ENCODE assay signal across 8 cellular contexts in the genomic region with DNA sequence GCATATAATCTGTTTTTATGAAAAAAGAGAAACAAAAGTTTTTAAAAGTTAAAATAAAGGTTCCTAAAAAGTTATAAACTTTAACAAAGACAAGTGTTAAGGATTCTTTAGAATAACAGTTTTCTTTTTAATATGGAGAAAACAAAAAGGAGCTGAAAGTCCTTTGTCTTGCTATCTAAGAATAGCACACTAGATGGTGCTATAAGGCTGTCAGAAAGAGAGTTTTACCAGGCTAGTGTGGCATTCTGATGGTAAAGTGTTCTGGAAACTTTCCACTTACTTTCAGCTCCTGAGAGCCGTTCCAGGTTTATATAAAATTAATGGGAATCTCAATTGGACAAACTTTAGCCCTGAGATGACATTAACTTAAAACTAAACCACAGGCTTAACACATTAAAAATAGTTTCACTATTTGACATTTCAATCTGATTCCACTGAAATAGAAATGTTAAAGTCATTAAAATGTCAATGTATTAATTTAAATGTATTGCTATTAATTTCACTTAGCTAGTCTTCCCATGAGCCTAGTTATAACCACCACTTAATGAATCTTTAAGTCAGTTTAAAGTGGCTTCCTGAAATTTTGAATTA. TPM values are rescaled to one million over a fixed set of nuclear protein-coding genes. Genes with fewer than 3 reads are reported as not detected.
DNase-seq lines count a peak whose midpoint lies in the region; ATAC-seq and TF ChIP-seq lines count a peak whose summit lies in the region.

No MANE protein-coding gene starts in this region.

- H3K9me2 ChIP-seq in OCI-LY7 (ENCODE audit: insufficient read depth, low read length), result no peaks in the 10 kb centered on the region

- POLR2A ChIA-PET in CD4-positive, alpha-beta memory T cell (lab: Charles Lee; ENCODE audit: partially characterized antibody), result interaction anchor here (0.7 to 2.9 kb wide), 12 partner anchors 10 to 462 kb away, joined by 3 to 14 read pairs (median 5); no protein-coding TSS in a partner anchor
- POLR2A ChIA-PET in OCI-LY7 (lab: Charles Lee), result interaction anchor here (0.6 to 2.3 kb wide), 6 partner anchors 10 to 913 kb away, joined by 3 to 10 read pairs (median 3); no protein-coding TSS in a partner anchor

- H4K20me1 ChIP-seq in OCI-LY7 (ENCODE audit: insufficient read depth, low read length), result no peaks in the 10 kb centered on the region

- no peak overlapping the region for H3K4me3 ChIP-seq in CD4-positive, alpha-beta memory T cell (ENCODE audit: low read length in 2 of 2)
- H3K4me3 ChIP-seq in OCI-LY7 (ENCODE audit: low read depth, low read length, poor library complexity, severe bottlenecking), result no peak overlapping the region

- H3K79me2 ChIP-seq in OCI-LY7 (ENCODE audit: insufficient read depth, low read depth, low read length), result peaks cover 14% of the 10 kb centered on the region; the same call in 1 of the 2 replicates

- H3K27ac ChIP-seq in CD4-positive, alpha-beta memory T cell (ENCODE audit: low read depth, low read length), result no peak overlapping the region
- no peak overlapping the region for H3K27ac ChIP-seq in OCI-LY7 (ENCODE audit: low read depth, low read length, poor library complexity, severe bottlenecking)

- peaks cover 22 to 43% (median 33%) of the 10 kb centered on the region in 4 donors for H3K4me1 Mint-ChIP-seq in CD4-positive, alpha-beta memory T cell
- H3K4me1 Mint-ChIP-seq in HFFc6 (ENCODE audit: low read depth) (peaks cover 34% of the 10 kb centered on the region), endothelial cell (ENCODE audit: unreplicated experiment) (peaks cover 6% of the 10 kb centered on the region), neural crest cell (peaks cover 16% of the 10 kb centered on the region)

- H3K36me3 ChIP-seq in CD4-positive, alpha-beta memory T cell (ENCODE audit: insufficient read depth, low read length), result no peaks in the 10 kb centered on the region
- H3K36me3 ChIP-seq in OCI-LY7 (ENCODE audit: insufficient read depth, low read length), result no peaks in the 10 kb centered on the region

- no peak overlapping the region for H3K4me3 Mint-ChIP-seq in CD4-positive, alpha-beta memory T cell
- H3K4me3 Mint-ChIP-seq in HFFc6 (no peak overlapping the region), endothelial cell (ENCODE audit: unreplicated experiment) (no peak overlapping the region), neural crest cell (peak overlapping the region; percentile 50)

- H3K27me3 Mint-ChIP-seq in CD4-positive, alpha-beta memory T cell, result no peaks in the 10 kb centered on the region
- no peaks in the 10 kb centered on the region; the same call in 1 of the 2 replicates for H3K27me3 Mint-ChIP-seq in HFFc6 (ENCODE audit: insufficient read depth)
- H3K27me3 Mint-ChIP-seq in endothelial cell (ENCODE audit: unreplicated experiment), result no peaks in the 10 kb centered on the region
- no peaks in the 10 kb centered on the region for H3K27me3 Mint-ChIP-seq in neural crest cell (ENCODE audit: low read depth)

- H3K36me3 Mint-ChIP-seq in CD4-positive, alpha-beta memory T cell, result peaks cover 4 to 12% of the 10 kb centered on the region in 2 donors
- H3K36me3 Mint-ChIP-seq in HFFc6 (ENCODE audit: low read depth), result no peaks in the 10 kb centered on the region
- no peaks in the 10 kb centered on the region for H3K36me3 Mint-ChIP-seq in endothelial cell (ENCODE audit: low read depth, unreplicated experiment)
- no peaks in the 10 kb centered on the region for H3K36me3 Mint-ChIP-seq in neural crest cell (ENCODE audit: low read depth)

- TF ChIP-seq CTCF in HFFc6 (IDR thresholded peaks at IDR 0.05) (peak; percentile 83), OCI-LY7 (conservative IDR thresholded peaks at IDR 0.05; ENCODE audit: low read length) (peak; percentile 97), endothelial cell (IDR thresholded peaks at IDR 0.05; ENCODE audit: unreplicated experiment) (peak; percentile 54), neural crest cell (conservative IDR thresholded peaks at IDR 0.05) (peak; percentile 91)

- no peaks in the 10 kb centered on the region for H3K9me3 ChIP-seq in CD4-positive, alpha-beta memory T cell (ENCODE audit: control insufficient read depth in 1 of 2, low read length in 2 of 2)
- no peaks in the 10 kb centered on the region for H3K9me3 ChIP-seq in OCI-LY7 (ENCODE audit: low read length)

- H3K27me3 ChIP-seq in CD4-positive, alpha-beta memory T cell (ENCODE audit: insufficient read depth, low read length), result no peaks in the 10 kb centered on the region

- no peak overlapping the region for H2AFZ ChIP-seq in OCI-LY7 (ENCODE audit: low read length)

- H3K27ac Mint-ChIP-seq in CD4-positive, alpha-beta memory T cell, result peak overlapping the region in 1 of 7 donors; percentile 15
- H3K27ac Mint-ChIP-seq in HFFc6 (no peak overlapping the region), endothelial cell (ENCODE audit: unreplicated experiment) (no peak overlapping the region), neural crest cell (ENCODE audit: unreplicated experiment) (no peak overlapping the region)

- no TSS peak for BruUV-seq in OCI-LY7 (replicated peaks; lab: Mats Ljungman, UMichigan)

- H3K4me2 ChIP-seq in OCI-LY7 (ENCODE audit: low read length), result peak overlapping the region; percentile 31

- CTCF ChIA-PET in CD4-positive, alpha-beta memory T cell (lab: Charles Lee; ENCODE audit: partially characterized antibody), result interaction anchor here (0.7 to 9.0 kb wide), 41 partner anchors 8 to 845 kb away, joined by 3 to 149 read pairs (median 7); a partner anchor contains a TSS
- CTCF ChIA-PET in OCI-LY7 (lab: Charles Lee; ENCODE audit: unreplicated experiment), result interaction anchor here (1.1 to 1.3 kb wide), 4 partner anchors 24 to 461 kb away, joined by 3 to 4 read pairs (median 3); no protein-coding TSS in a partner anchor

- DNase-seq in CD4-positive, alpha-beta memory T cell, result peak in 4 of 5 donors; percentile 59 to 65 (median 60)
- DNase-seq in HFFc6 (peak; percentile 63), OCI-LY7 (ENCODE audit: low spot score) (peak; percentile 73), endothelial cell (ENCODE audit: low spot score) (no peak), neural crest cell (ENCODE audit: low read depth, low spot score) (no peak)

- H3K9me3 Mint-ChIP-seq in CD4-positive, alpha-beta memory T cell, result no peaks in the 10 kb centered on the region
- H3K9me3 Mint-ChIP-seq in HFFc6 (no peaks in the 10 kb centered on the region), endothelial cell (ENCODE audit: unreplicated experiment) (no peaks in the 10 kb centered on the region), neural crest cell (no peaks in the 10 kb centered on the region)

- ATAC-seq in activated CD4-positive, CD25-positive, alpha-beta regulatory T cell treated with anti-CD3 and anti-CD28 coated beads, Interleukin-2, amount 50 U/mL, for 24 hours, result no peak
- ATAC-seq in HG02759 (IDR thresholded peaks at IDR 0.05; ENCODE audit: unreplicated experiment) (no peak), GM21528 (IDR thresholded peaks at IDR 0.05; ENCODE audit: low FRiP score, unreplicated experiment) (no peak)

- intact Hi-C loops in CD4-positive, alpha-beta memory T cell (cut with micrococcal nuclease), result loop anchor here (1.0 to 2.0 kb wide), 8 partner anchors 23 to 550 kb away; a partner anchor contains a TSS
- intact Hi-C loops in OCI-LY7 (cut with micrococcal nuclease; ENCODE audit: unreplicated experiment), result loop anchor here (1.0 to 5.0 kb wide), 2 partner anchors 374 to 462 kb away; no protein-coding TSS in a partner anchor

- H3K4me1 ChIP-seq in CD4-positive, alpha-beta memory T cell (ENCODE audit: insufficient read depth, low read length), result peaks cover 36% of the 10 kb centered on the region
- peaks cover 28% of the 10 kb centered on the region for H3K4me1 ChIP-seq in OCI-LY7 (ENCODE audit: insufficient read depth, low read length, poor library complexity, severe bottlenecking)

RNA-seq across cellular contexts. Expression of a gene that starts 3.7 kb away (rescaled TPM):
- 1 to 10 TPM; 6.4 to 6.5 TPM for total RNA-seq in CD4-positive, alpha-beta memory T cell
- 1 to 10 TPM in 1 of 2 donors, under 1 TPM in 1; 0.67 to 1.2 TPM for polyA plus RNA-seq in CD4-positive, alpha-beta memory T cell
- under 1 TPM; 0.40 to 0.85 (median 0.72) TPM for total RNA-seq in HFFc6 (2021; fragmentation: NEBNext Ultra II Directional; extraction: Animal tissue kit (Norgen Biotek cat#: 25700))
- total RNA-seq in OCI-LY7 (2014; rRNA removed; shearing (Covaris generic)), result 1.5 and 1.8 TPM in 2 replicates
- 6.8 and 8.5 TPM in 2 replicates for total RNA-seq in OCI-LY7 (2022)
- total RNA-seq in endothelial cell (ENCODE audit: unreplicated experiment), result 1.6 TPM
- total RNA-seq in neural crest cell, result 1.6 and 1.7 TPM in 2 replicates

RNA-seq across cellular contexts. Expression of a gene that starts 4.0 kb away (rescaled TPM):
- 1 to 10 TPM; 8.2 to 9.5 TPM for total RNA-seq in CD4-positive, alpha-beta memory T cell
- 1 to 10 TPM; 2.9 to 3.2 TPM for polyA plus RNA-seq in CD4-positive, alpha-beta memory T cell
- 1 to 10 TPM; 1.3 to 1.8 (median 1.5) TPM for total RNA-seq in HFFc6 (2021; fragmentation: NEBNext Ultra II Directional; extraction: Animal tissue kit (Norgen Biotek cat#: 25700))
- 6.1 and 8.8 TPM in 2 replicates for total RNA-seq in OCI-LY7 (2014; rRNA removed; shearing (Covaris generic))
- total RNA-seq in OCI-LY7 (2022), result 6.8 and 7.6 TPM in 2 replicates
- 12.9 TPM for total RNA-seq in endothelial cell (ENCODE audit: unreplicated experiment)
- total RNA-seq in neural crest cell, result 6.9 and 7.3 TPM in 2 replicates

Comparison
In these comparisons a context has a peak if more than half of its experiments do, and no peak if none do; other contexts are left out.
1. DNase-seq: peak in CD4-positive, alpha-beta memory T cell (4 of 5), HFFc6 (single experiment) and OCI-LY7 (single experiment); none in endothelial cell (single experiment) and neural crest cell (single experiment).
2. Peak in every context shown above with its lines, with median percentiles within 50 percentile points of each other: CTCF ChIP-seq.